Comparison of ENCODE assay signal across 12 cellular contexts in the genomic region with DNA sequence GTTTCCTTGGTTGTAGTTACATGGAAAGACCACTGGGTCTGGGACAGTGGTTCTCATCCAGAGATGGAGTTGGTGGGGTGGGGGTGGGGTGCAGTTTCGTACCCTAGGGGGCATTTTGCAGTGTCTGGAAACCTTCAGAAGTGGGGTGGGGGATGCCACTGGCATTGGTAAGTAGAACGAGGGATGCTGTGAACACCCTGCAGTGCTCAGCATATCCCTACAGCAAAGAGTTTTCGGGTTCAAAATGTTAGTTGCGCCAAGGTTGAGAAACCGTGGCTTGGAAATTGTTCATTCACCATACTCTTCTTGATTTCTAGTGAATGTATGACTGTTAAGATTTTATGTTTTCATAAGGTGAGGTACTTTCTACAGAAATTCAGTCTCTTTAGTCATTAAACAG. TPM values are rescaled to one million over a fixed set of nuclear protein-coding genes. Genes with fewer than 3 reads are reported as not detected.
DNase-seq lines count a peak whose midpoint lies in the region; ATAC-seq, FAIRE-seq and TF ChIP-seq lines count a peak whose summit lies in the region.
"Had no signal": no experiment of that assay in that cellular context is flagged by ENCODE, and none has a peak within 500 bp of the region (broad histone marks: within the 10 kb centered on the region; RNA-seq: fewer than 3 reads in every experiment).

No MANE protein-coding gene starts in this region.

- H3K4me1 ChIP-seq in CD8-positive, alpha-beta T cell (ENCODE audit: insufficient read depth, low read length): peaks cover 33% of the 10 kb centered on the region
- H3K4me1 ChIP-seq in mucosa of rectum (ENCODE audit: control insufficient read depth in 2 of 2, insufficient read depth in 2 of 2, low read length in 2 of 2): peaks cover 11 to 21% of the 10 kb centered on the region in 2 donors

- POLR2A ChIA-PET in CD8-positive, alpha-beta T cell (lab: Charles Lee): no interaction called here

- H3K27me3 ChIP-seq in CD8-positive, alpha-beta T cell (ENCODE audit: insufficient read depth, low read length): no peaks in the 10 kb centered on the region
- H3K27me3 ChIP-seq in mucosa of rectum (ENCODE audit: control insufficient read depth in 2 of 2, insufficient read depth in 2 of 2, low read length in 2 of 2): no peaks in the 10 kb centered on the region
- H3K27me3 ChIP-seq: heart right ventricle, thyroid gland had no signal

- H3K27me3 Mint-ChIP-seq in CD8-positive, alpha-beta T cell (ENCODE audit: low read depth): no peaks in the 10 kb centered on the region
- no peaks in the 10 kb centered on the region for H3K27me3 Mint-ChIP-seq in activated T-helper 17 cell treated with anti-CD3 and anti-CD28 coated beads, Interleukin-2, amount 50 U/mL, for 72 hours

- H3K27ac ChIP-seq in CD8-positive, alpha-beta T cell (ENCODE audit: low read depth, low read length): no peak overlapping the region
- H3K27ac ChIP-seq in mucosa of rectum (ENCODE audit: low read depth in 2 of 2, low read length in 2 of 2): peak overlapping the region; percentile 12 to 45

- CTCF ChIA-PET in CD8-positive, alpha-beta T cell (lab: Charles Lee): no interaction called here

- H3K9ac ChIP-seq in mucosa of rectum (ENCODE audit: low read depth in 1 of 2, low read length in 2 of 2): no peak overlapping the region

- peak overlapping the region; percentile 61 for H3K4me3 Mint-ChIP-seq in CD8-positive, alpha-beta T cell
- H3K4me3 Mint-ChIP-seq in activated T-helper 17 cell treated with anti-CD3 and anti-CD28 coated beads, Interleukin-2, amount 50 U/mL, for 72 hours: peak overlapping the region; percentile 87
- H3K4me3 Mint-ChIP-seq: neural crest cell had no signal

- TF ChIP-seq CTCF in CD8-positive, alpha-beta T cell (IDR thresholded peaks at IDR 0.05): no peak
- no peak for TF ChIP-seq CTCF in GM13977 (IDR thresholded peaks at IDR 0.05; ENCODE audit: extremely low read depth, insufficient read depth, missing control alignments)

- H3K27ac Mint-ChIP-seq in CD8-positive, alpha-beta T cell: peak overlapping the region; percentile 75
- H3K27ac Mint-ChIP-seq in activated T-helper 17 cell treated with anti-CD3 and anti-CD28 coated beads, Interleukin-2, amount 50 U/mL, for 72 hours: peak overlapping the region; percentile 95

- in situ Hi-C loops in GM13977 (cut with MboI; ENCODE audit: low pct_unique_long_range_greater_than_20kb, low sequenced_read_pairs, unreplicated experiment): no loop called here

- H3K36me3 ChIP-seq in CD8-positive, alpha-beta T cell (ENCODE audit: insufficient read depth, low read length): no peaks in the 10 kb centered on the region
- H3K36me3 ChIP-seq in mucosa of rectum (ENCODE audit: control insufficient read depth in 2 of 2, insufficient read depth in 2 of 2, low read length in 2 of 2): no peaks in the 10 kb centered on the region
- H3K36me3 ChIP-seq: heart right ventricle, thyroid gland had no signal

- intact Hi-C loops in CD8-positive, alpha-beta T cell (cut with DNase I, micrococcal nuclease): no loop called here
- intact Hi-C loops in left colon (cut with DNase I, micrococcal nuclease): no loop called here

- peak; percentile 59 for FAIRE-seq in GM18507 (lab: Jason Lieb, UNC)

- H3K36me3 Mint-ChIP-seq in CD8-positive, alpha-beta T cell: peaks cover 14% of the 10 kb centered on the region
- peaks cover 81% of the 10 kb centered on the region for H3K36me3 Mint-ChIP-seq in activated T-helper 17 cell treated with anti-CD3 and anti-CD28 coated beads, Interleukin-2, amount 50 U/mL, for 72 hours (ENCODE audit: low read depth)

- no peak overlapping the region for H3K4me3 ChIP-seq in CD8-positive, alpha-beta T cell (ENCODE audit: low read depth, low read length)
- H3K4me3 ChIP-seq in mucosa of rectum (ENCODE audit: low read length in 2 of 2): no peak overlapping the region
- H3K4me3 ChIP-seq: heart right ventricle, thyroid gland had no signal

- DNase-seq in CD8-positive, alpha-beta T cell: no peak
- DNase-seq in GM18507 (ENCODE audit: extremely low spot score, insufficient read length, low read depth) (no peak), left colon (no peak), GM13977 (ENCODE audit: low spot score) (no peak), cerebellum (ENCODE audit: low spot score) (no peak)
- DNase-seq: DMS 273 treated with DMSO at 0.1 percent for 48 hours, heart right ventricle, NCI-H2081 treated with DMSO at 0.1 percent for 48 hours had no signal

- H3K9me3 Mint-ChIP-seq in CD8-positive, alpha-beta T cell: no peaks in the 10 kb centered on the region
- H3K9me3 Mint-ChIP-seq in activated T-helper 17 cell treated with anti-CD3 and anti-CD28 coated beads, Interleukin-2, amount 50 U/mL, for 72 hours: no peaks in the 10 kb centered on the region
- H3K9me3 Mint-ChIP-seq: neural crest cell had no signal

- ATAC-seq in CD8-positive, alpha-beta T cell: no peak
- peak; percentile 40 for ATAC-seq in activated T-helper 17 cell treated with anti-CD3 and anti-CD28 coated beads, Interleukin-2, amount 50 U/mL, for 72 hours (replicated peaks)
- ATAC-seq in left colon: no peak
- ATAC-seq: heart right ventricle had no signal

- peaks cover 63% of the 10 kb centered on the region for H3K4me1 Mint-ChIP-seq in CD8-positive, alpha-beta T cell (ENCODE audit: low read depth)
- peaks cover 57% of the 10 kb centered on the region for H3K4me1 Mint-ChIP-seq in activated T-helper 17 cell treated with anti-CD3 and anti-CD28 coated beads, Interleukin-2, amount 50 U/mL, for 72 hours

- no peaks in the 10 kb centered on the region for H3K9me3 ChIP-seq in CD8-positive, alpha-beta T cell (ENCODE audit: low read length)
- H3K9me3 ChIP-seq in mucosa of rectum (ENCODE audit: control insufficient read depth in 2 of 2, low read length in 2 of 2): no peaks in the 10 kb centered on the region
- H3K9me3 ChIP-seq: heart right ventricle, thyroid gland had no signal

RNA-seq across cellular contexts. Expression of gene TRAF3, which starts 28.7 kb away (rescaled TPM):
- 10 to 100 TPM; 40.4 to 43.2 TPM for total RNA-seq in CD8-positive, alpha-beta T cell
- 100 to 1,000 TPM in 1 of 2 donors, 10 to 100 TPM in 1; 61.7 to 133 TPM for total RNA-seq in activated T-helper 17 cell treated with anti-CD3 and anti-CD28 coated beads, Interleukin-2, amount 50 U/mL, for 72 hours
- total RNA-seq in left colon: 10 to 100 TPM; 22.6 to 31.6 TPM
- 17.8 TPM for total RNA-seq in cerebellum
